In genomic region chr21:38838598-38839369, GRCh38 we compare ENCODE assay signal across 22 cellular contexts. TPM values are rescaled to one million over a fixed set of nuclear protein-coding genes. Genes with fewer than 3 reads are reported as not detected.
A peak's percentile ranks its signal among the peaks of the same experiment; 100 is the strongest.
DNase-seq lines count a peak whose midpoint lies in the region; ATAC-seq and TF ChIP-seq lines count a peak whose summit lies in the region.
"Had no signal": no experiment of that assay in that cellular context is flagged by ENCODE, and none has a peak within 500 bp of the region (broad histone marks: within the 10 kb centered on the region; RNA-seq: fewer than 3 reads in every experiment).

No MANE protein-coding gene starts in this region.

- peak; percentile 18 to 20 for ATAC-seq in natural killer cell treated with Interleukin-12 subunit alpha and Interleukin-12 subunit beta and Interleukin-15 and Interleukin-18, amount 100 ng/mL, for 72 hours
- ATAC-seq in natural killer cell (no peak), lung (ENCODE audit: insufficient read depth, low FRiP score) (peak; percentile 25), GM19324 (IDR thresholded peaks at IDR 0.05; ENCODE audit: low FRiP score, unreplicated experiment) (no peak)

- intact Hi-C loops in natural killer cell (cut with micrococcal nuclease), result no loop called here
- intact Hi-C loops in A673 (cut with micrococcal nuclease; ENCODE audit: unreplicated experiment), result no loop called here

- no peak overlapping the region for H3K27ac ChIP-seq in lung (ENCODE audit: low read depth in 1 of 2, low read length in 1 of 2)
- no peak overlapping the region for H3K27ac ChIP-seq in A673 (ENCODE audit: low read depth, low read length, poor library complexity, severe bottlenecking)
- no peak overlapping the region for H3K27ac ChIP-seq in substantia nigra (ENCODE audit: low read depth, low read length, poor library complexity, severe bottlenecking)
- H3K27ac ChIP-seq: HL-60, VCaP had no signal

- CTCF ChIA-PET in A673 (lab: Charles Lee), result no interaction called here

- no peak overlapping the region for H3K27ac Mint-ChIP-seq in natural killer cell treated with Interleukin-12 subunit alpha and Interleukin-12 subunit beta and Interleukin-15 and Interleukin-18, amount 100 ng/mL, for 72 hours
- no peak overlapping the region for H3K27ac Mint-ChIP-seq in natural killer cell
- H3K27ac Mint-ChIP-seq: activated CD4-positive, alpha-beta memory T cell treated with anti-CD3 and anti-CD28 coated beads for 36 hours; mesothelial cell of epicardium had no signal

- peaks cover 0 to 2% of the 10 kb centered on the region in 2 donors for H3K9me3 ChIP-seq in lung (ENCODE audit: control insufficient read depth in 2 of 2, insufficient read depth in 1 of 2, low read length in 1 of 2)
- no peaks in the 10 kb centered on the region for H3K9me3 ChIP-seq in A673 (ENCODE audit: low read depth, low read length, poor library complexity, severe bottlenecking)
- H3K9me3 ChIP-seq: esophagus squamous epithelium had no signal

- H3K27me3 ChIP-seq in lung (ENCODE audit: control insufficient read depth, insufficient read depth) (no peaks in the 10 kb centered on the region), A673 (replicated peaks; ENCODE audit: insufficient read depth, low read depth, low read length, poor library complexity) (no peaks in the 10 kb centered on the region)
- H3K27me3 ChIP-seq: esophagus squamous epithelium had no signal

- WGBS in lung, 2 donors, result 87 to 89% methylated on average over 12 of the region's 12 CpGs

- no TSS peak for BruUV-seq in A673 (replicated peaks; lab: Mats Ljungman, UMichigan)

- H3K4me1 ChIP-seq in lung (ENCODE audit: control insufficient read depth in 2 of 2, insufficient read depth in 2 of 2, low read length in 2 of 2) (no peaks in the 10 kb centered on the region), A673 (ENCODE audit: insufficient read depth, low read length, poor library complexity, severe bottlenecking) (no peaks in the 10 kb centered on the region)

- H3K27me3 Mint-ChIP-seq in natural killer cell treated with Interleukin-12 subunit alpha and Interleukin-12 subunit beta and Interleukin-15 and Interleukin-18, amount 100 ng/mL, for 72 hours, result peaks cover 18 to 19% of the 10 kb centered on the region in 2 donors
- H3K27me3 Mint-ChIP-seq in natural killer cell (ENCODE audit: low read depth in 2 of 2), result peaks cover 12 to 24% of the 10 kb centered on the region in 2 donors

- POLR2A ChIA-PET in A673 (lab: Charles Lee; ENCODE audit: low non-redundant PET), result no interaction called here

- H3K4me3 Mint-ChIP-seq in natural killer cell treated with Interleukin-12 subunit alpha and Interleukin-12 subunit beta and Interleukin-15 and Interleukin-18, amount 100 ng/mL, for 72 hours, result no peak overlapping the region
- H3K4me3 Mint-ChIP-seq in natural killer cell, result no peak overlapping the region
- H3K4me3 Mint-ChIP-seq: activated CD4-positive, alpha-beta memory T cell treated with anti-CD3 and anti-CD28 coated beads for 36 hours; CD14-positive monocyte; mesothelial cell of epicardium had no signal

- H3K36me3 ChIP-seq in lung (ENCODE audit: control insufficient read depth in 2 of 2, insufficient read depth in 2 of 2, low read length in 2 of 2) (no peaks in the 10 kb centered on the region), A673 (ENCODE audit: insufficient read depth, low read length, poor library complexity, severe bottlenecking) (no peaks in the 10 kb centered on the region)
- H3K36me3 ChIP-seq: esophagus squamous epithelium had no signal

- H3K4me3 ChIP-seq in choroid plexus epithelial cell (ENCODE audit: low read depth, low read length) (no peak overlapping the region), lung (no peak overlapping the region), A673 (ENCODE audit: low read depth, low read length, poor library complexity, severe bottlenecking) (no peak overlapping the region)
- H3K4me3 ChIP-seq: esophagus squamous epithelium had no signal

- peaks cover 0 to 2% of the 10 kb centered on the region in 2 donors for H3K4me1 Mint-ChIP-seq in natural killer cell treated with Interleukin-12 subunit alpha and Interleukin-12 subunit beta and Interleukin-15 and Interleukin-18, amount 100 ng/mL, for 72 hours (ENCODE audit: low read depth in 2 of 2)
- no peaks in the 10 kb centered on the region for H3K4me1 Mint-ChIP-seq in natural killer cell
- H3K4me1 Mint-ChIP-seq: mesothelial cell of epicardium had no signal

- TF ChIP-seq CTCF in natural killer cell (IDR thresholded peaks at IDR 0.05) (no peak), choroid plexus epithelial cell (conservative IDR thresholded peaks at IDR 0.05; ENCODE audit: low read depth, low read length) (no peak), lung (IDR thresholded peaks at IDR 0.05; ENCODE audit: control extremely low read depth, extremely low read depth) (no peak), A673 (conservative IDR thresholded peaks at IDR 0.05; ENCODE audit: low read depth, low read length) (no peak)

- no peaks in the 10 kb centered on the region for H3K9me3 Mint-ChIP-seq in natural killer cell treated with Interleukin-12 subunit alpha and Interleukin-12 subunit beta and Interleukin-15 and Interleukin-18, amount 100 ng/mL, for 72 hours
- no peaks in the 10 kb centered on the region for H3K9me3 Mint-ChIP-seq in natural killer cell
- H3K9me3 Mint-ChIP-seq: activated CD4-positive, alpha-beta memory T cell treated with anti-CD3 and anti-CD28 coated beads for 36 hours; CD14-positive monocyte; mesothelial cell of epicardium had no signal

- no peak for DNase-seq in natural killer cell treated with Interleukin-12 subunit alpha and Interleukin-12 subunit beta and Interleukin-15 and Interleukin-18, amount 100 ng/mL, for 72 hours (ENCODE audit: low spot score)
- DNase-seq in natural killer cell (no peak), choroid plexus epithelial cell (ENCODE audit: low read depth) (peak; percentile 22), lung (ENCODE audit: low spot score) (no peak), A673 (ENCODE audit: low spot score) (no peak), substantia nigra (lab: John Stamatoyannopoulos, UW) (no peak), occipital lobe (lab: John Stamatoyannopoulos, UW) (no peak)
- DNase-seq: activated CD4-positive, alpha-beta memory T cell treated with anti-CD3 and anti-CD28 coated beads for 36 hours; activated T-cell treated with anti-CD3 and anti-CD28 coated beads for 4 hours; central memory CD4-positive, alpha-beta T cell; effector CD8-positive, alpha-beta T cell; esophagus squamous epithelium; left cardiac atrium; NCI-H2171 treated with DMSO at 0.1 percent for 48 hours; NCI-H526 treated with DMSO at 0.1 percent for 48 hours; SHP77 treated with DMSO at 0.1 percent for 48 hours; stimulated activated CD4-positive, alpha-beta T cell treated with anti-CD3 and anti-CD28 coated beads, Interleukin-12 subunit alpha, Interleukin-12 subunit beta, amount 100 ng/mL, for 4 hours had no signal

- no peaks in the 10 kb centered on the region for H3K36me3 Mint-ChIP-seq in natural killer cell treated with Interleukin-12 subunit alpha and Interleukin-12 subunit beta and Interleukin-15 and Interleukin-18, amount 100 ng/mL, for 72 hours
- H3K36me3 Mint-ChIP-seq in natural killer cell, result no peaks in the 10 kb centered on the region
- H3K36me3 Mint-ChIP-seq: activated CD4-positive, alpha-beta memory T cell treated with anti-CD3 and anti-CD28 coated beads for 36 hours; CD14-positive monocyte; mesothelial cell of epicardium had no signal

RNA-seq across cellular contexts. Expression of gene ETS2, which starts 33.1 kb away (rescaled TPM):
- total RNA-seq in natural killer cell treated with Interleukin-12 subunit alpha and Interleukin-12 subunit beta and Interleukin-15 and Interleukin-18, amount 100 ng/mL, for 72 hours, result 10 to 100 TPM; 22.9 to 25.2 TPM
- 10 to 100 TPM; 10.6 to 36.9 (median 18.5) TPM for total RNA-seq in natural killer cell
- 100 to 1,000 TPM; 149 to 186 TPM for total RNA-seq in lung
- 100 to 1,000 TPM in 1 of 2 donors, 10 to 100 TPM in 1; 64.7 to 167 TPM for polyA plus RNA-seq in lung
- total RNA-seq in A673 (2021), result 35.1 and 45.6 TPM in 2 replicates
- 9.8 TPM for total RNA-seq in occipital lobe

Comparison
In these comparisons a context has a peak if more than half of its experiments do, and no peak if none do; other contexts are left out.
1. ATAC-seq: peak in natural killer cell treated with Interleukin-12 subunit alpha and Interleukin-12 subunit beta and Interleukin-15 and Interleukin-18, amount 100 ng/mL, for 72 hours (2 of 2) and lung (single experiment); none in natural killer cell (0 of 3) and GM19324 (single experiment).